In genomic region chr2:139359818-139360217, GRCh38 we compare ENCODE assay signal across 26 cellular contexts.
"Had no signal": no experiment of that assay in that cellular context is flagged by ENCODE, and none has a peak within 500 bp of the region (broad histone marks: within the 10 kb centered on the region; RNA-seq: fewer than 3 reads in every experiment).

No MANE protein-coding gene starts in this region.

- H3K36me3 ChIP-seq: stomach, suprapubic skin, thoracic aorta, thyroid gland, tibial artery, tibial nerve, transverse colon, upper lobe of left lung, upper lobe of right lung, uterus, vagina had no signal

- DNase-seq: stimulated activated CD4-positive, alpha-beta T cell treated with anti-CD3 and anti-CD28 coated beads, Interleukin-2, amount 100 ng/mL, for 48 hours; stimulated activated CD4-positive, alpha-beta T cell treated with anti-CD3 and anti-CD28 coated beads, Interleukin-4, amount 100 ng/mL, for 1 hour; stimulated activated CD4-positive, alpha-beta T cell treated with anti-CD3 and anti-CD28 coated beads, Interleukin-4, amount 100 ng/mL, for 24 hours; stimulated activated CD4-positive, alpha-beta T cell treated with anti-CD3 and anti-CD28 coated beads, Interleukin-4, amount 100 ng/mL, for 4 hours; stimulated activated CD8-positive, alpha-beta memory T cell treated with anti-CD3 and anti-CD28 coated beads, Interleukin-4, amount 100 ng/mL, for 48 hours; stimulated activated naive B cell treated with anti-CD40 and anti-IgM and Interleukin-4, amounts not matched to agents 10 μg/mL and 1 μg/mL and 100 μg/mL, for 72 hours; stimulated activated naive CD4-positive, alpha-beta T cell; stimulated activated naive CD4-positive, alpha-beta T cell treated with Interleukin-2 at 50 U/mL for 16 hours; stimulated activated naive CD8-positive, alpha-beta T cell treated with anti-CD3 and anti-CD28 coated beads, Interleukin-15, amount 100 ng/mL, for 72 hours; stimulated activated naive CD8-positive, alpha-beta T cell treated with anti-CD3 and anti-CD28 coated beads, Interleukin-15, Interleukin-2, amounts not matched to agents 100 U/mL and 50 U/mL, for 24 hours; stomach; substantia nigra; testis; thyroid gland; tibial artery; transverse colon; trophoblast cell; upper lobe of left lung; upper lobe of right lung; uterus had no signal

- H3K4me1 ChIP-seq: stomach, suprapubic skin, testis, thyroid gland, tibial artery, tibial nerve, upper lobe of left lung, upper lobe of right lung, uterus, vagina had no signal

- H3K4me3 ChIP-seq: stomach, suprapubic skin, testis, thoracic aorta, thyroid gland, tibial artery, tibial nerve, transverse colon, upper lobe of left lung, upper lobe of right lung, uterus, vagina had no signal

- ATAC-seq: stimulated activated effector memory CD8-positive, alpha-beta T cell treated with anti-CD3 and anti-CD28 coated beads, Interleukin-12 subunit alpha, Interleukin-12 subunit beta, amount 100 ng/mL, for 72 hours; stimulated activated memory B cell treated with anti-CD40 and anti-IgM and Interleukin-4, amounts not matched to agents 10 μg/mL and 1 μg/mL and 100 μg/mL, for 72 hours; stimulated activated naive B cell treated with anti-CD40 and anti-IgM and Interleukin-4, amounts not matched to agents 10 μg/mL and 1 μg/mL and 100 μg/mL, for 72 hours; stimulated activated naive CD8-positive, alpha-beta T cell treated with anti-CD3 and anti-CD28 coated beads, Interleukin-15, amount 100 ng/mL, for 72 hours; stimulated activated naive CD8-positive, alpha-beta T cell treated with anti-CD3 and anti-CD28 coated beads, Interleukin-15, Interleukin-2, amounts not matched to agents 100 U/mL and 50 U/mL, for 24 hours; upper lobe of right lung had no signal

- H3K9me3 ChIP-seq: stomach, suprapubic skin, testis, thoracic aorta, thyroid gland, tibial artery, tibial nerve, transverse colon, upper lobe of left lung, upper lobe of right lung, uterus, vagina had no signal
